Comparison of ENCODE assay signal across 8 cellular contexts in the genomic region with DNA sequence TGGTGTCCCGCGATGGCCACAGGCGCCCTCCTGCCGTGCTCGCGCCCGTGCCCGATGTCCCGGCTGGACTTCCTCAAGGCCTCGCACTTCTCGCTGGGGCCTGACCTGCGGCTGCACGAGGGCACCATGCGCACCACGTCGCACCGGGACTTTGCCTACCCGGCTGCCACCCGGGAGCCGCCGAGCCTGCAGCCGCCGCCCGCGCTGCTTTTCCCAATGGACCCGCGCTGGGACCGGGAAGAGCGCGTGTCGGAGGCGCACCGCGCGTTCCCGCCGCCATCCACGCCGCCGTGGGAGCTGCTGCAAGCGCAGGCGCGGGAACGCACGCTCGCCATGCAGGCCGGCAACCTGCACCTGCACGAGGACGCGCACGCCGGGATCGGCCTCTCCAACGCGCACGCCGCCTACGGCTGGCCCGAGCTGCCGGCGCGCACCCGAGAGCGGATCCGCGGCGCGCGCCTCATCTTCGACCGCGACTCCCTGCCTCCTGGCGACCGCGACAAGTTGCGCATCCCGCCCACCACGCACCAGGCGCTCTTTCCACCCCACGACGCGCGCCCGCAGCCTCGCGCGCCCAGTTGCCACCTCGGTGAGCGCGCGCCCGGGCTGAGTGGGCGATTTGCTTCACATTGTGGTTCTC.
DNase-seq lines count a peak whose midpoint lies in the region; ATAC-seq lines count a peak whose summit lies in the region.

No MANE protein-coding gene starts in this region.

- peak; percentile 8 to 42 for DNase-seq in NCI-H187 (lab: John Stamatoyannopoulos, UW)
- DNase-seq in NCI-H187 treated with DMSO at 0.1 percent for 48 hours (lab: John Stamatoyannopoulos, UW): no peak
- DNase-seq in NCI-H526 (lab: John Stamatoyannopoulos, UW): peak; percentile 56 to 89
- peak; percentile 76 for DNase-seq in activated effector memory CD4-positive, alpha-beta T cell treated with anti-CD3 and anti-CD28 coated beads, Interleukin-2, amount 50 U/mL, for 16 hours
- peak; percentile 70 to 96 (median 90) for DNase-seq in head of caudate nucleus
- peak; percentile 51 for DNase-seq in pons (ENCODE audit: low spot score)
- no peak for DNase-seq in UCSD-AML1 (lab: John Stamatoyannopoulos, UW; ENCODE audit: unreplicated experiment)

- intact Hi-C loops in head of caudate nucleus (cut with DNase I): no loop called here

- ATAC-seq in GM18511 (IDR thresholded peaks at IDR 0.05; ENCODE audit: unreplicated experiment): no peak

Comparison
In these comparisons a context has a peak if more than half of its experiments do, and no peak if none do; other contexts are left out.
1. DNase-seq: peak in NCI-H187 (2 of 2), NCI-H526 (2 of 2), activated effector memory CD4-positive, alpha-beta T cell treated with anti-CD3 and anti-CD28 coated beads, Interleukin-2, amount 50 U/mL, for 16 hours (single experiment), head of caudate nucleus (42 of 42) and pons (single experiment); none in NCI-H187 treated with DMSO at 0.1 percent for 48 hours (single experiment) and UCSD-AML1 (single experiment).